Comparison of ENCODE assay signal across 8 cellular contexts in the genomic region with DNA sequence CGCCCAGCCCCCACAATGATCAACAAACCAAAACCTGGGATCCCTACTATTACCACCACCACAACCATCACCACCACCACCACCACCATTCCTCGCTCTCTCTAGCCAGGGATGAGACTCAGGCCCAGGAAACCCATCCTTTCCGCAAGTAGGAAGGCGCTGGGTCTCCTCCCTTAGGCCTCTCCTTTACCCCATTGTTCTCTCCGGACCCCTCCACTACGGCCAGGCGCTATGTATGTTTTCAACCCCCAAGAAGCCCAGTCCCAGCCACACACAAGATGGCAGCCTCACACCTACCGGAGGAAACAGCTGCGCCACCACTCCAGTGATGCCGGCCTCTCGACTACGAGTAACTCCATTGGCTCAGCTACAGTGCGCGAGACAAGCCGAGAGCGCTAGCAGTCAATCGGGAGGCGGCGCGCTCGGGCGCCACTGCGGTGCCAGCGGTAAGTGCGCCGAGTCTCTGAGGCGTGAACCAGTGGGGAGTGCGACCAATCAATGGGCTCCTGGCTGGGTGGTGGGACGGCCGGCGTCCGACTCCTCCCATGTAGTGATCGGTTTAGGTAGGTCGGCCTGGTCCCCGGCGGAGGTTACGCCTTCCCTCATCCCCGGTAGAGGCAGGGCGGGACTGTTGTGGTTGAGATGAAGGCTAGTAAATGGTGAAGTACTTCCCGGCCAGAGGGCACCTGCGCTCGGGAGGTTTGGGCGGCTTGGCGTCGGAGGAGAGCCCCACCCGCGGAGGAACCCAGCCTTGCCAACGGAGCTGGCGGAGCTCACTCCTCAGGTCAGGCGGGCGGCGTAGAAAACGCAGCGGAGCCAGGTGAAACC. TPM values are rescaled to one million over a fixed set of nuclear protein-coding genes. Genes with fewer than 3 reads are reported as not detected.
DNase-seq lines count a peak whose midpoint lies in the region; ATAC-seq, FAIRE-seq and TF ChIP-seq lines count a peak whose summit lies in the region.

A gene (minus strand): TSS at position 376 of the 828 bp plus-strand sequence. CDS start 61,154 bp downstream, outside the sequence.
A gene with protein sequence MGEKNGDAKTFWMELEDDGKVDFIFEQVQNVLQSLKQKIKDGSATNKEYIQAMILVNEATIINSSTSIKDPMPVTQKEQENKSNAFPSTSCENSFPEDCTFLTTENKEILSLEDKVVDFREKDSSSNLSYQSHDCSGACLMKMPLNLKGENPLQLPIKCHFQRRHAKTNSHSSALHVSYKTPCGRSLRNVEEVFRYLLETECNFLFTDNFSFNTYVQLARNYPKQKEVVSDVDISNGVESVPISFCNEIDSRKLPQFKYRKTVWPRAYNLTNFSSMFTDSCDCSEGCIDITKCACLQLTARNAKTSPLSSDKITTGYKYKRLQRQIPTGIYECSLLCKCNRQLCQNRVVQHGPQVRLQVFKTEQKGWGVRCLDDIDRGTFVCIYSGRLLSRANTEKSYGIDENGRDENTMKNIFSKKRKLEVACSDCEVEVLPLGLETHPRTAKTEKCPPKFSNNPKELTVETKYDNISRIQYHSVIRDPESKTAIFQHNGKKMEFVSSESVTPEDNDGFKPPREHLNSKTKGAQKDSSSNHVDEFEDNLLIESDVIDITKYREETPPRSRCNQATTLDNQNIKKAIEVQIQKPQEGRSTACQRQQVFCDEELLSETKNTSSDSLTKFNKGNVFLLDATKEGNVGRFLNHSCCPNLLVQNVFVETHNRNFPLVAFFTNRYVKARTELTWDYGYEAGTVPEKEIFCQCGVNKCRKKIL (plus strand): TSS at position 586 of the 828 bp plus-strand sequence. CDS start 7,620 bp downstream, outside the sequence.

- H3K27ac ChIP-seq in C4-2B (peak within 1 kb of the TSS; percentile 85), HepG2 (ENCODE audit: extremely low read length, insufficient read depth, low read length) (peak within 1 kb of the TSS; percentile 94)

- WGBS in HepG2 (ENCODE audit: low lambda C conversion rate), result under 1% methylated on average over 13 of the region's 54 CpGs

- no peaks in the 10 kb centered on the region for H4K20me1 ChIP-seq in HepG2 (ENCODE audit: insufficient read depth, low read length)

- no peaks in the 10 kb centered on the region; a peak in 1 of 5 replicates for H3K27me3 ChIP-seq in HepG2 (ENCODE audit: control insufficient read depth in 1 of 2, insufficient read depth in 2 of 2, low read length in 2 of 2)

- H3K79me2 ChIP-seq in HepG2 (ENCODE audit: insufficient read depth, low read length), result peaks cover 29% of the 10 kb centered on the region

- DNase-seq in NCI-H526 treated with DMSO at 0.1 percent for 48 hours (lab: John Stamatoyannopoulos, UW) (peak; percentile 98), dermis blood vessel endothelial cell (peak; percentile 99), HepG2 (ENCODE audit: low spot score) (peak; percentile 98)
- peak; percentile 99 for DNase-seq in activated CD4-positive, alpha-beta T cell treated with anti-CD3 and anti-CD28 coated beads, Interleukin-2, amount 50 U/mL, for 4 hours
- peak; percentile 98 for DNase-seq in stimulated activated CD4-positive, alpha-beta T cell treated with anti-CD3 and anti-CD28 coated beads, Interleukin-4, amount 100 ng/mL, for 1 hour

- H3K4me1 ChIP-seq in HepG2 (ENCODE audit: insufficient read depth, low read length), result peaks cover 35% of the 10 kb centered on the region

- peak; percentile 92 for FAIRE-seq in HepG2 (lab: Jason Lieb, UNC)

- peak; percentile 76 for TF ChIP-seq POLR2A in HepG2 (IDR thresholded peaks at IDR 0.05; ENCODE audit: insufficient read depth in 1 of 2, low read depth in 2 of 2, low read length in 2 of 2)

- CTCF ChIA-PET in HepG2 (lab: Yijun Ruan, JAX; ENCODE audit: low intra/inter-chr PET ratio, low total read pairs), result no interaction called here

- in situ Hi-C loops in HepG2 (cut with HindIII; ENCODE audit: extremely low pct_ligation_motif_present, low pct_unique_long_range_greater_than_20kb), result no loop called here

- no peaks in the 10 kb centered on the region for H3K36me3 ChIP-seq in HepG2 (replicated peaks in 1 of 2; ENCODE audit: control insufficient read depth in 1 of 2, insufficient read depth in 2 of 2, low read length in 2 of 2)

- peak within 1 kb of the TSS; percentile 76 for H3K4me2 ChIP-seq in HepG2 (ENCODE audit: low read depth, low read length)

- POLR2A ChIA-PET in HepG2 (lab: Yijun Ruan, JAX), result interaction anchor here (0.7 to 4.2 kb wide), 27 partner anchors 8 to 554 kb away, joined by 3 to 123 read pairs (median 6); a partner anchor contains a TSS

- TF ChIP-seq EP300 in HepG2 (IDR thresholded peaks at IDR 0.05; ENCODE audit: low read depth in 2 of 2, low read length in 2 of 2), result 0 out of 4 replicates have a peak, but pooled peaks of 1 of the 2 experiments have one; percentile 17
- TF ChIP-seq EP300 in HepG2 (CRISPR knock-in tag; IDR thresholded peaks at IDR 0.05; ENCODE audit: borderline replicate concordance), result no peak

- intact Hi-C loops in HepG2 (cut with micrococcal nuclease; ENCODE audit: unreplicated experiment), result loop anchor here (1.0 to 5.0 kb wide), 2 partner anchors 22 to 142 kb away; no protein-coding TSS in a partner anchor

- no TSS peak for BruUV-seq in HepG2 (replicated peaks; lab: Mats Ljungman, UMichigan)

- H3K4me3 ChIP-seq in HepG2 (replicated peaks in 1 of 3; ENCODE audit: insufficient read depth in 1 of 3, low read depth in 2 of 3, low read length in 3 of 3), result peak within 1 kb of the TSS; percentile 77 to 89 (median 83)

- H2AFZ ChIP-seq in HepG2 (ENCODE audit: low read length), result peak within 1 kb of the TSS; percentile 45

- peak within 1 kb of the TSS; percentile 87 for H3K9ac ChIP-seq in HepG2 (ENCODE audit: insufficient read depth, low read depth, low read length)

- peak; percentile 95 for ATAC-seq in GM19328 (IDR thresholded peaks at IDR 0.05; ENCODE audit: unreplicated experiment)
- peak; percentile 91 for ATAC-seq in HG03520 (IDR thresholded peaks at IDR 0.05; ENCODE audit: unreplicated experiment)
- ATAC-seq in HepG2, result peak; percentile 96

- H3K9me3 ChIP-seq in HepG2 (ENCODE audit: low read length), result no peaks in the 10 kb centered on the region

- peak; percentile 45 for TF ChIP-seq CTCF in C4-2B (conservative IDR thresholded peaks at IDR 0.05)
- TF ChIP-seq CTCF in HepG2 (CRISPR knock-in tag; IDR thresholded peaks at IDR 0.05), result peak; percentile 80

- TF ChIP-seq RAD21 in HepG2 (CRISPR knock-in tag; IDR thresholded peaks at IDR 0.05), result peak; percentile 26

RNA-seq across cellular contexts. Expression of the first gene that starts in this region (rescaled TPM):
- total RNA-seq in dermis blood vessel endothelial cell, result 8.3 and 8.7 TPM in 2 replicates
- 6.1 and 8.3 TPM in 2 replicates for total RNA-seq in HepG2 (2016; rRNA removed; fragmentation: Illumina TruSeq; extraction: Trizol)
- 2.2 TPM in 2 replicates for total RNA-seq in HepG2 (2016; cell fraction: cytosol; rRNA removed; fragmentation: Illumina TruSeq; extraction: Trizol; ENCODE audit: low read depth)
- 5.6 and 8.5 TPM in 2 replicates for total RNA-seq in HepG2 (2016; cell fraction: insoluble cytoplasmic fraction; rRNA removed; fragmentation: Illumina TruSeq; extraction: Trizol)
- total RNA-seq in HepG2 (2016; cell fraction: membrane; rRNA removed; fragmentation: Illumina TruSeq; extraction: Trizol), result 6.0 and 6.4 TPM in 2 replicates
- total RNA-seq in HepG2 (2016; cell fraction: nucleus; rRNA removed; fragmentation: Illumina TruSeq; extraction: Trizol), result 3.9 and 4.0 TPM in 2 replicates
- polyA plus RNA-seq in HepG2 (2011; rRNA removed), result 2.2 and 3.1 TPM in 2 replicates
- polyA plus RNA-seq in HepG2 (2011; cell fraction: cytosol; rRNA removed), result 1.7 and 2.4 TPM in 2 replicates
- 1.00 and 1.1 TPM in 2 replicates for polyA plus RNA-seq in HepG2 (2011; cell fraction: nucleus; rRNA removed)
- 2.9 and 3.9 TPM in 2 replicates for polyA plus RNA-seq in HepG2 (2012)
- polyA plus RNA-seq in HepG2 (2016; cell fraction: cytosol; fragmentation: Illumina TruSeq; extraction: Trizol; ENCODE audit: low read depth), result 1.5 and 2.1 TPM in 2 replicates
- 7.8 and 8.2 TPM in 2 replicates for polyA plus RNA-seq in HepG2 (2016; cell fraction: insoluble cytoplasmic fraction; fragmentation: Illumina TruSeq; extraction: Trizol; ENCODE audit: low read depth)
- 4.1 and 4.4 TPM in 2 replicates for polyA plus RNA-seq in HepG2 (2016; cell fraction: membrane; fragmentation: Illumina TruSeq; extraction: Trizol; ENCODE audit: low read depth)
- polyA plus RNA-seq in HepG2 (2016; cell fraction: nucleus; fragmentation: Illumina TruSeq; extraction: Trizol; ENCODE audit: insufficient read depth, low read depth), result 3.4 and 4.1 TPM in 2 replicates
- 1.5 and 4.9 TPM in 2 replicates for polyA minus RNA-seq in HepG2 (2011; rRNA and poly(A)+ RNA removed; ENCODE audit: low replicate concordance)
- polyA minus RNA-seq in HepG2 (2011; cell fraction: cytosol; rRNA and poly(A)+ RNA removed), result 2.0 and 3.7 TPM in 2 replicates
- 4.4 and 4.5 TPM in 2 replicates for polyA minus RNA-seq in HepG2 (2011; cell fraction: nucleus; rRNA and poly(A)+ RNA removed)

RNA-seq across cellular contexts. Expression of the second gene that starts in this region (rescaled TPM):
- total RNA-seq in dermis blood vessel endothelial cell (9.9 and 10.7 TPM in 2 replicates), HepG2 (2016; rRNA removed; fragmentation: Illumina TruSeq; extraction: Trizol) (8.7 and 9.5 TPM in 2 replicates)
- 6.9 and 7.8 TPM in 2 replicates for total RNA-seq in HepG2 (2016; cell fraction: cytosol; rRNA removed; fragmentation: Illumina TruSeq; extraction: Trizol; ENCODE audit: low read depth)
- 8.3 and 9.7 TPM in 2 replicates for total RNA-seq in HepG2 (2016; cell fraction: insoluble cytoplasmic fraction; rRNA removed; fragmentation: Illumina TruSeq; extraction: Trizol)
- total RNA-seq in HepG2 (2016; cell fraction: membrane; rRNA removed; fragmentation: Illumina TruSeq; extraction: Trizol), result 8.2 and 9.2 TPM in 2 replicates
- 13.6 and 15.9 TPM in 2 replicates for total RNA-seq in HepG2 (2016; cell fraction: nucleus; rRNA removed; fragmentation: Illumina TruSeq; extraction: Trizol)
- polyA plus RNA-seq in HepG2 (2011; rRNA removed), result 6.1 and 8.1 TPM in 2 replicates
- polyA plus RNA-seq in HepG2 (2011; cell fraction: cytosol; rRNA removed), result 2.2 and 3.0 TPM in 2 replicates
- polyA plus RNA-seq in HepG2 (2011; cell fraction: nucleus; rRNA removed), result 6.3 and 8.6 TPM in 2 replicates
- 7.9 and 8.3 TPM in 2 replicates for polyA plus RNA-seq in HepG2 (2012)
- 1.1 and 2.0 TPM in 2 replicates for polyA plus RNA-seq in HepG2 (2016; cell fraction: cytosol; fragmentation: Illumina TruSeq; extraction: Trizol; ENCODE audit: low read depth)
- 7.2 and 7.5 TPM in 2 replicates for polyA plus RNA-seq in HepG2 (2016; cell fraction: insoluble cytoplasmic fraction; fragmentation: Illumina TruSeq; extraction: Trizol; ENCODE audit: low read depth)
- polyA plus RNA-seq in HepG2 (2016; cell fraction: membrane; fragmentation: Illumina TruSeq; extraction: Trizol; ENCODE audit: low read depth), result 3.4 TPM in 2 replicates
- 16.0 and 16.3 TPM in 2 replicates for polyA plus RNA-seq in HepG2 (2016; cell fraction: nucleus; fragmentation: Illumina TruSeq; extraction: Trizol; ENCODE audit: insufficient read depth, low read depth)
- polyA minus RNA-seq in HepG2 (2011; rRNA and poly(A)+ RNA removed; ENCODE audit: low replicate concordance), result 1.6 and 2.4 TPM in 2 replicates
- 5.6 and 6.7 TPM in 2 replicates for polyA minus RNA-seq in HepG2 (2011; cell fraction: cytosol; rRNA and poly(A)+ RNA removed)
- polyA minus RNA-seq in HepG2 (2011; cell fraction: nucleus; rRNA and poly(A)+ RNA removed), result 23.7 and 25.6 TPM in 2 replicates

Comparison
In these comparisons a context has a peak if more than half of its experiments do, and no peak if none do; other contexts are left out.
1. Peak in every context shown above with its lines: DNase-seq, ATAC-seq, H3K4me3 ChIP-seq and H3K27ac ChIP-seq.